ENCODE assay signal across 11 cellular contexts in the genomic region with DNA sequence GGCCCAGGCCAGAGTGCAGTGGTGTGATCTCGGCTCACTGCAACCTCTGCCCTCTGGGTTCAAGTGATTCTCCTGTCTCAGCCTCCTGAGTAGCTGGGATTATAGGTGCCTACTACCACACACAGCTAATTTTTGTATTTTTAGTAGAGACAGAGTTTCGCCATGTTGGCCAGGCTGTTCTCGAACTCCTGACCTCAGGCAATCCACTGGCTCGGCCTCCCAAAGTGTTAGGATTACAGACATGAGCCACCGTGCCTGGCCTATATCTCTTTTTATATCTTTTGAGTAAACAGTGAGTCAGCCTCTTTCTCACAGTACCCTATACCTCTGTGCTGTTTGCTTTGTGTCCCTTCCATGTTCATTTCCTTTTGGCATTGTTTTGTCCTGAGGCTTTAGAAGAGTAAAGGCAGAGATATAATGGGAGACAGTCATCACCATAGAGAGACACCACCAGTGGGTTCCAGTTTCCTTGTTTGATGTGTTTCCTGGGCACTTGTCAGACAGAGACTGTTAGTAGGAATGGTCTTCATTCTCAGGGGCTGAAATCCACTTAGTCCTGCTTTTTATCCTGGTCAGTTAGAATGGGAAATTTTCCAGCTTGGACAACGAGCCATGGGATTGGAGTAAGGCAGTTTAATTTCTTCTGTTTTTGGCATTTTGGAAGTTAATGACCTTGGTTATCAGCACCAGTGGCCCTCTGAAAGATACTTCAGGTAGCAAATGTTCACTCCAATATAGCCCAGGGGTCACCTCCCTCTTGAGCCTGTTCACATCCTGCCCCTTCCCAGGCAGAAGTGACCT. TPM values are rescaled to one million over a fixed set of nuclear protein-coding genes. Genes with fewer than 3 reads are reported as not detected.
DNase-seq lines count a peak whose midpoint lies in the region; ATAC-seq and TF ChIP-seq lines count a peak whose summit lies in the region.
"Had no signal": no experiment of that assay in that cellular context is flagged by ENCODE, and none has a peak within 500 bp of the region (broad histone marks: within the 10 kb centered on the region; RNA-seq: fewer than 3 reads in every experiment).

No MANE protein-coding gene starts in this region.

- peak; percentile 94 for DNase-seq in HT-29 (ENCODE audit: low spot score)
- DNase-seq in SW480 (ENCODE audit: low spot score) = peak; percentile 67
- DNase-seq in hepatocyte (ENCODE audit: low spot score) = peak; percentile 74
- no peak for DNase-seq in KBM-7
- DNase-seq in T-helper 17 cell = no peak
- DNase-seq in cerebellum (ENCODE audit: low spot score) = no peak
- DNase-seq in hepatic stellate cell (ENCODE audit: low spot score) = no peak
- DNase-seq: activated CD8-positive, alpha-beta memory T cell treated with anti-CD3 and anti-CD28 coated beads, Interleukin-2, amount 10 ng/mL, durations not matched to agents 7 days and 5 days; DND-41; Kasumi-1 had no signal

- in situ Hi-C loops in KBM-7 (cut with MboI; ENCODE audit: low pct_unique_long_range_greater_than_20kb, low sequenced_read_pairs) = no loop called here

- H3K36me3 ChIP-seq in hepatocyte (replicated peaks; ENCODE audit: insufficient read depth, low read depth) = no peaks in the 10 kb centered on the region

- H3K27ac ChIP-seq in 22Rv1 = peak overlapping the region; percentile 94
- H3K27ac ChIP-seq in hepatocyte = peak overlapping the region; percentile 92

- no peak overlapping the region for H3K4me3 Mint-ChIP-seq in T-helper 17 cell
- H3K4me3 Mint-ChIP-seq: activated CD8-positive, alpha-beta memory T cell treated with anti-CD3 and anti-CD28 coated beads, Interleukin-2, amount 10 ng/mL, durations not matched to agents 7 days and 5 days had no signal

- ATAC-seq in T-helper 17 cell = no peak
- ATAC-seq: activated CD8-positive, alpha-beta memory T cell treated with anti-CD3 and anti-CD28 coated beads, Interleukin-2, amount 10 ng/mL, durations not matched to agents 7 days and 5 days had no signal

- H3K4me1 ChIP-seq in hepatocyte (ENCODE audit: insufficient read depth) = peaks cover 22% of the 10 kb centered on the region

- H3K36me3 Mint-ChIP-seq in T-helper 17 cell (ENCODE audit: low read depth) = peaks cover 4% of the 10 kb centered on the region

- no peaks in the 10 kb centered on the region for H3K27me3 ChIP-seq in hepatocyte

- no peak for TF ChIP-seq CTCF in 22Rv1 (IDR thresholded peaks at IDR 0.05)
- TF ChIP-seq CTCF in hepatocyte (IDR thresholded peaks at IDR 0.05; ENCODE audit: poor library complexity) = no peak

- no peaks in the 10 kb centered on the region for H3K79me2 ChIP-seq in hepatocyte

- 52% methylated on average over 6 of the region's 6 CpGs for WGBS in hepatocyte (ENCODE audit: low lambda C conversion rate, missing lambda C conversion rate)

- no peaks in the 10 kb centered on the region for H3K9me2 ChIP-seq in hepatocyte (replicated peaks; ENCODE audit: insufficient read depth)

- H3K4me3 ChIP-seq in hepatocyte = no peak overlapping the region

- H3K9me3 ChIP-seq in hepatocyte (ENCODE audit: low read depth) = no peaks in the 10 kb centered on the region
- no peaks in the 10 kb centered on the region for H3K9me3 ChIP-seq in T-helper 17 cell (ENCODE audit: control insufficient read depth, low read length, poor library complexity, severe bottlenecking)

- H3K4me2 ChIP-seq in hepatocyte = no peak overlapping the region

- no peak overlapping the region for H3K27ac Mint-ChIP-seq in T-helper 17 cell
- H3K27ac Mint-ChIP-seq: activated CD8-positive, alpha-beta memory T cell treated with anti-CD3 and anti-CD28 coated beads, Interleukin-2, amount 10 ng/mL, durations not matched to agents 7 days and 5 days had no signal

- peaks cover under 1% of the 10 kb centered on the region for H3K4me1 Mint-ChIP-seq in T-helper 17 cell

- H2AFZ ChIP-seq in hepatocyte = no peak overlapping the region

- H4K20me1 ChIP-seq in hepatocyte (ENCODE audit: insufficient read depth, poor library complexity, severe bottlenecking) = no peaks in the 10 kb centered on the region

- no peaks in the 10 kb centered on the region for H3K27me3 Mint-ChIP-seq in T-helper 17 cell
- H3K27me3 Mint-ChIP-seq: activated CD8-positive, alpha-beta memory T cell treated with anti-CD3 and anti-CD28 coated beads, Interleukin-2, amount 10 ng/mL, durations not matched to agents 7 days and 5 days had no signal

RNA-seq across cellular contexts. Expression of gene ASXL1, which starts 32.2 kb away (rescaled TPM):
- total RNA-seq in HT-29 (2014; rRNA removed; shearing (Covaris generic)) = 74.3 and 74.9 TPM in 2 replicates
- total RNA-seq in hepatocyte (59.6 and 82.0 TPM in 2 replicates), T-helper 17 cell (100 to 1,000 TPM; 198 to 207 TPM), cerebellum (78.8 TPM)
- 95.6 and 126 TPM in 2 replicates for polyA plus RNA-seq in hepatocyte

RNA-seq across cellular contexts. Expression of gene KIF3B, which starts 48.5 kb away (rescaled TPM):
- total RNA-seq in HT-29 (2014; rRNA removed; shearing (Covaris generic)) = 22.7 and 24.8 TPM in 2 replicates
- 31.2 and 32.0 TPM in 2 replicates for total RNA-seq in hepatocyte
- polyA plus RNA-seq in hepatocyte = 9.1 and 11.7 TPM in 2 replicates
- 10 to 100 TPM; 13.4 to 14.4 TPM for total RNA-seq in T-helper 17 cell
- total RNA-seq in cerebellum = 57.4 TPM

Comparison
In these comparisons a context has a peak if more than half of its experiments do, and no peak if none do; other contexts are left out.
1. DNase-seq: peak in HT-29 (single experiment), SW480 (single experiment) and hepatocyte (single experiment); none in KBM-7 (single experiment), T-helper 17 cell (0 of 3), cerebellum (single experiment) and hepatic stellate cell (single experiment).